13 cellular contexts compared by ENCODE assay signal in genomic region chr11:19614370-19614936, GRCh38.
"Had no signal": no experiment of that assay in that cellular context is flagged by ENCODE, and none has a peak within 500 bp of the region (broad histone marks: within the 10 kb centered on the region; RNA-seq: fewer than 3 reads in every experiment).

No MANE protein-coding gene starts in this region.

- H3K36me3 ChIP-seq: vagina had no signal

- H3K9me3 ChIP-seq: testis, vagina had no signal

- DNase-seq: activated CD4-positive, alpha-beta T cell treated with anti-CD3 and anti-CD28 coated beads, Interleukin-2, amount 10 ng/mL, durations not matched to agents 24 days and 14 days; activated CD8-positive, alpha-beta memory T cell treated with anti-CD3 and anti-CD28 coated beads for 24 hours; activated naive CD4-positive, alpha-beta T cell treated with Interleukin-2 at 50 U/mL for 16 hours; activated naive CD8-positive, alpha-beta T cell treated with anti-CD3 and anti-CD28 coated beads, Interleukin-2, amount 50 U/mL, for 24 hours; caudate nucleus; left cardiac atrium; nephron progenitor cell; stimulated activated CD4-positive, alpha-beta T cell treated with anti-CD3 and anti-CD28 coated beads, Interleukin-4, amount 100 ng/mL, for 1 hour; stimulated activated naive CD8-positive, alpha-beta T cell treated with anti-CD3 and anti-CD28 coated beads, Interleukin-15, amount 100 ng/mL, for 72 hours; T-helper 1 cell; testis had no signal

- H3K4me1 ChIP-seq: testis had no signal

- H3K4me3 ChIP-seq: testis, vagina had no signal

- H3K27ac ChIP-seq: vagina had no signal

- ATAC-seq: activated naive CD8-positive, alpha-beta T cell treated with anti-CD3 and anti-CD28 coated beads, Interleukin-2, amount 50 U/mL, for 24 hours; esophagus mucosa; left cardiac atrium; stimulated activated naive CD8-positive, alpha-beta T cell treated with anti-CD3 and anti-CD28 coated beads, Interleukin-15, amount 100 ng/mL, for 72 hours had no signal

- H3K27me3 ChIP-seq: testis, vagina had no signal
